21 cellular contexts compared by ENCODE assay signal in the genomic region with DNA sequence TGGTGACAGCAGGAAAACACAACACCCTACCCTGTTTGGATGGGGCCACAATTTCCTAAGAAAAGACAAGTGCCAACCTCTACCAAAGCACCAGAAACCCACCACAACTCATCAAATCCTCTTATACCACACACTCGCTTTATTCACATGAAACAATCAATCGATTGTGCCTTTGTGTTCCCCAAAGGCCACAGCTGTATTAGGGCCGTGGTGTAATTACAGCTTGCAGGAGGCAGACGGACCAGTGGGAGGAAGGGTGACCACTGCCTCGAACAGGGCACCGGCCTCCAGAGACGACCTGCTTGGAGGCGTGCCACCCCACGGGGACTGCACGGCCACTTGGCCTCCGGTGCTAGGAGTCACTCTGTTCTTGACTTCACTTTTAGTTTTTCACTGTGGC.
A peak's percentile ranks its signal among the peaks of the same experiment; 100 is the strongest.
DNase-seq lines count a peak whose midpoint lies in the region; ATAC-seq, FAIRE-seq and TF ChIP-seq lines count a peak whose summit lies in the region.
"Had no signal": no experiment of that assay in that cellular context is flagged by ENCODE, and none has a peak within 500 bp of the region (broad histone marks: within the 10 kb centered on the region; RNA-seq: fewer than 3 reads in every experiment).

No MANE protein-coding gene starts in this region.

- ATAC-seq in GM18861 (IDR thresholded peaks at IDR 0.05; ENCODE audit: unreplicated experiment), result no peak
- ATAC-seq in HG03025 (IDR thresholded peaks at IDR 0.05; ENCODE audit: low FRiP score, unreplicated experiment), result no peak
- no peak for ATAC-seq in GM18505 (IDR thresholded peaks at IDR 0.05; ENCODE audit: unreplicated experiment)
- ATAC-seq: HCT116, Panc1 had no signal

- H3K36me3 ChIP-seq in ascending aorta (no peaks in the 10 kb centered on the region), kidney (ENCODE audit: control insufficient read depth in 1 of 2, insufficient read depth in 2 of 2, low read length in 2 of 2) (no peaks in the 10 kb centered on the region)
- H3K36me3 ChIP-seq: MG63 had no signal

- no peaks in the 10 kb centered on the region for H3K27me3 ChIP-seq in ascending aorta
- H3K27me3 ChIP-seq: MG63 had no signal

- intact Hi-C loops in ascending aorta (cut with DNase I), result no loop called here
- intact Hi-C loops in kidney (cut with DNase I), result no loop called here

- TF ChIP-seq CTCF in ascending aorta (IDR thresholded peaks at IDR 0.05) (no peak), kidney (IDR thresholded peaks at IDR 0.05; ENCODE audit: borderline replicate concordance, extremely low read depth, insufficient read depth) (no peak)

- H3K4me1 ChIP-seq in ascending aorta (peaks cover 4 to 17% of the 10 kb centered on the region in 2 donors), kidney (ENCODE audit: control insufficient read depth in 1 of 2, insufficient read depth in 1 of 2, low read depth in 1 of 2, low read length in 2 of 2) (peaks cover 0 to 2% of the 10 kb centered on the region in 2 donors)

- DNase-seq in Ammon's horn (ENCODE audit: low spot score) (peak; percentile 71), ascending aorta (ENCODE audit: low spot score in 2 of 2) (no peak), kidney (peak; percentile 51), pons (ENCODE audit: low spot score) (peak; percentile 90)
- no peak for DNase-seq in stimulated activated CD4-positive, alpha-beta T cell treated with anti-CD3 and anti-CD28 coated beads, Interleukin-4, amount 100 ng/mL, for 1 hour
- DNase-seq: 8988T, COR-L47, DMS53, KG1, MG63, NCI-H2029 treated with DMSO at 0.1 percent for 48 hours, NCI-H510A, NCI-H82, Right ventricle myocardium superior had no signal

- no peak for TF ChIP-seq POLR2A in GM18505 (IDR thresholded peaks at IDR 0.05; ENCODE audit: borderline replicate concordance, extremely low read depth, insufficient read depth, insufficient read length)

- no peak overlapping the region for H3K9ac ChIP-seq in kidney (ENCODE audit: low read length in 2 of 2)

- H3K27ac ChIP-seq in ascending aorta, result peak overlapping the region; percentile 36 to 85
- no peak overlapping the region for H3K27ac ChIP-seq in kidney (ENCODE audit: low read depth in 2 of 2, low read length in 2 of 2)
- H3K27ac ChIP-seq: HL-60 had no signal

- FAIRE-seq in kidney (lab: Jason Lieb, UNC), result no peak
- FAIRE-seq: GM18507 had no signal

- no peaks in the 10 kb centered on the region for H3K9me3 ChIP-seq in ascending aorta
- H3K9me3 ChIP-seq in kidney (ENCODE audit: control insufficient read depth in 1 of 2, low read length in 2 of 2), result no peaks in the 10 kb centered on the region
- H3K9me3 ChIP-seq: MG63 had no signal

- H3K4me3 ChIP-seq in ascending aorta, result no peak overlapping the region
- no peak overlapping the region for H3K4me3 ChIP-seq in kidney (ENCODE audit: low read length in 2 of 2)
- H3K4me3 ChIP-seq: MG63 had no signal

Comparison
In these comparisons a context has a peak if more than half of its experiments do, and no peak if none do; other contexts are left out.
1. DNase-seq: peak in Ammon's horn (single experiment), kidney (single experiment) and pons (single experiment); none in ascending aorta (0 of 2) and stimulated activated CD4-positive, alpha-beta T cell treated with anti-CD3 and anti-CD28 coated beads, Interleukin-4, amount 100 ng/mL, for 1 hour (single experiment).
2. H3K27ac ChIP-seq: peak in ascending aorta (2 of 2); none in kidney (0 of 2).